In the genomic region with DNA sequence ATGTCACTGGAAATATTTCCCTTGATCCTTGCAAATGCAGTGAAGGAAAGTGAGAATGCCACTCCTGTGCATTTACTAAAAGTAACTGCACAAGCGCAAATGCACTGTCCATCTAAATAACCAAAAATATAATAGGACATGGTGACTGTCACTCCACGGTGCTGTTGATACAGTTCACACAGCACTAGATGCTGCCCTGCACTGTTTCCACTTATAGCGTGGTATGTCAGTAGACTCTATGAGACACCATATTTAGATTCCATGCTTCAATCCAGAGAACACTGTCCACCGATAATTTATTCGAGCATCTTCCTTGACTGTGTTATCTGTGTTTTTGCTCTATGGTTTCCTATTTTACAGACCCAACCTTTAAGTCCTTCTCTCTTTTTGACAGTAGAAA, we compare ENCODE assay signal across 1 cellular context.
TF ChIP-seq lines count a peak whose summit lies in the region.

No MANE protein-coding gene starts in this region.

TF ChIP-seq in HepG2, 621 proteins besides CTCF, POLR2A, EP300 and RAD21 (continued from another document):
- no peak for TF ChIP-seq ZFP90 (CRISPR knock-in tag; IDR thresholded peaks at IDR 0.05; ENCODE audit: borderline replicate concordance)
